In genomic region chr10:100653238-100653956, GRCh38 we compare ENCODE assay signal across 12 cellular contexts.
DNase-seq lines count a peak whose midpoint lies in the region; ATAC-seq and TF ChIP-seq lines count a peak whose summit lies in the region.
"Had no signal": no experiment of that assay in that cellular context is flagged by ENCODE, and none has a peak within 500 bp of the region (broad histone marks: within the 10 kb centered on the region; RNA-seq: fewer than 3 reads in every experiment).

No MANE protein-coding gene starts in this region.

- no peaks in the 10 kb centered on the region for H3K79me1 ChIP-seq in mesendoderm (ENCODE audit: low read length)

- no peak overlapping the region for H2BK15ac ChIP-seq in mesendoderm (replicated peaks; ENCODE audit: low read depth)

- peaks cover 27% of the 10 kb centered on the region for H3K4me1 Mint-ChIP-seq in activated T-helper 17 cell treated with anti-CD3 and anti-CD28 coated beads, Interleukin-2, amount 50 U/mL, for 72 hours

- no peak overlapping the region for H3K27ac Mint-ChIP-seq in activated T-helper 17 cell treated with anti-CD3 and anti-CD28 coated beads, Interleukin-2, amount 50 U/mL, for 72 hours

- H3K9me3 ChIP-seq in right cardiac atrium (ENCODE audit: control insufficient read depth, low read length) = no peaks in the 10 kb centered on the region
- H3K9me3 ChIP-seq in uterus = no peaks in the 10 kb centered on the region
- H3K9me3 ChIP-seq: sigmoid colon had no signal

- WGBS in right cardiac atrium = 4% methylated on average over 9 of the region's 9 CpGs
- WGBS in mesendoderm (ENCODE audit: extremely low coverage, insufficient coverage, low lambda C conversion rate) = no CpG with 5 or more reads among the region's 9 CpGs

- H2AK5ac ChIP-seq in mesendoderm (ENCODE audit: low read length) = no peak overlapping the region

- H3K27ac ChIP-seq in right cardiac atrium (ENCODE audit: low read length) = no peak overlapping the region
- no peak overlapping the region for H3K27ac ChIP-seq in mesendoderm (ENCODE audit: low read depth, low read length)
- H3K27ac ChIP-seq in uterus = no peak overlapping the region
- H3K27ac ChIP-seq: sigmoid colon had no signal

- H3K23ac ChIP-seq in mesendoderm (ENCODE audit: low read length) = no peak overlapping the region

- DNase-seq in right cardiac atrium = no peak
- DNase-seq in Right ventricle myocardium superior = no peak
- no peak for DNase-seq in mesendoderm
- no peak for DNase-seq in DMS153 treated with DMSO at 0.1 percent for 48 hours (lab: John Stamatoyannopoulos, UW; ENCODE audit: unreplicated experiment)
- DNase-seq in uterus = no peak
- DNase-seq in activated CD8-positive, alpha-beta memory T cell treated with anti-CD3 and anti-CD28 coated beads, Interleukin-2, amount 50 U/mL, for 4 hours = no peak
- DNase-seq: effector memory CD4-positive, alpha-beta T cell; mesenchymal stem cell; NCI-H2107; sigmoid colon had no signal

- intact Hi-C loops in right cardiac atrium (cut with DNase I) (no loop called here), Right ventricle myocardium superior (cut with DNase I) (no loop called here), uterus (cut with DNase I; ENCODE audit: low total_unique reads) (no loop called here)

- H4K5ac ChIP-seq in mesendoderm (ENCODE audit: low read length) = no peak overlapping the region

- peak overlapping the region; percentile 37 for H3K4ac ChIP-seq in mesendoderm (ENCODE audit: low read depth, low read length)

- H3K79me2 ChIP-seq in mesendoderm (ENCODE audit: control insufficient read depth, insufficient read depth, low read length) = no peaks in the 10 kb centered on the region

- TF ChIP-seq CTCF in uterus (IDR thresholded peaks at IDR 0.05) = no peak

- TF ChIP-seq POLR2A in uterus (IDR thresholded peaks at IDR 0.05) = no peak

- H3K4me2 ChIP-seq in mesendoderm (ENCODE audit: low read length) = peak overlapping the region; percentile 31

- H3K27me3 Mint-ChIP-seq in activated T-helper 17 cell treated with anti-CD3 and anti-CD28 coated beads, Interleukin-2, amount 50 U/mL, for 72 hours = peaks cover 65% of the 10 kb centered on the region

- ATAC-seq in right cardiac atrium (no peak), Right ventricle myocardium superior (ENCODE audit: poor library complexity) (no peak), GM21576 (IDR thresholded peaks at IDR 0.05; ENCODE audit: unreplicated experiment) (no peak)
- ATAC-seq in activated T-helper 17 cell treated with anti-CD3 and anti-CD28 coated beads, Interleukin-2, amount 50 U/mL, for 72 hours (replicated peaks) = no peak

- peak overlapping the region; percentile 19 for H2BK120ac ChIP-seq in mesendoderm (ENCODE audit: low read depth, low read length)

- no peaks in the 10 kb centered on the region for H3K9me3 Mint-ChIP-seq in activated T-helper 17 cell treated with anti-CD3 and anti-CD28 coated beads, Interleukin-2, amount 50 U/mL, for 72 hours

- H4K8ac ChIP-seq in mesendoderm (ENCODE audit: low read depth, low read length) = no peak overlapping the region

- H3K36me3 Mint-ChIP-seq in activated T-helper 17 cell treated with anti-CD3 and anti-CD28 coated beads, Interleukin-2, amount 50 U/mL, for 72 hours (ENCODE audit: low read depth) = peaks cover 11% of the 10 kb centered on the region

- H2BK5ac ChIP-seq in mesendoderm (ENCODE audit: low read length) = peak overlapping the region; percentile 47

- peak overlapping the region; percentile 89 for H3K56ac ChIP-seq in mesendoderm (ENCODE audit: low read length)

- peak overlapping the region; percentile 52 for H3K4me3 ChIP-seq in right cardiac atrium (ENCODE audit: low read length)
- H3K4me3 ChIP-seq in mesendoderm (ENCODE audit: low read length) = no peak overlapping the region
- no peak overlapping the region for H3K4me3 ChIP-seq in uterus

- no peak overlapping the region for H3K9ac ChIP-seq in mesendoderm (ENCODE audit: low read length)

- H3K4me1 ChIP-seq in right cardiac atrium (ENCODE audit: control insufficient read depth, insufficient read depth, low read length) (peaks cover 2% of the 10 kb centered on the region), mesendoderm (ENCODE audit: control insufficient read depth, low read depth, low read length) (peaks cover 6% of the 10 kb centered on the region), uterus (peaks cover 0 to 18% of the 10 kb centered on the region in 2 donors)

- H3K18ac ChIP-seq in mesendoderm (ENCODE audit: low read length) = peak overlapping the region; percentile 95

- peak overlapping the region; percentile 84 for H3K4me3 Mint-ChIP-seq in activated T-helper 17 cell treated with anti-CD3 and anti-CD28 coated beads, Interleukin-2, amount 50 U/mL, for 72 hours

- H3K27me3 ChIP-seq in right cardiac atrium (ENCODE audit: control insufficient read depth, insufficient read depth) (no peaks in the 10 kb centered on the region), mesendoderm (ENCODE audit: insufficient read depth, low read length, poor library complexity) (peaks cover 15% of the 10 kb centered on the region), uterus (peaks cover 15 to 39% of the 10 kb centered on the region in 2 donors)

- H3K36me3 ChIP-seq in mesendoderm (ENCODE audit: control insufficient read depth, insufficient read depth, low read length) (no peaks in the 10 kb centered on the region), uterus (no peaks in the 10 kb centered on the region)
- H3K36me3 ChIP-seq: sigmoid colon had no signal
